In genomic region chr15:94230886-94231727, GRCh38 we compare ENCODE assay signal across 1 cellular context.
TF ChIP-seq lines count a peak whose summit lies in the region.

Gene MCTP2, plus strand, starts transcription at chr15:94231561. Its CDS starts 66,705 bp downstream, at chr15:94298266.

TF ChIP-seq in H1, 55 proteins besides CTCF, POLR2A, EP300 and RAD21 (continued from another document):
- TF ChIP-seq, protein P1, sequence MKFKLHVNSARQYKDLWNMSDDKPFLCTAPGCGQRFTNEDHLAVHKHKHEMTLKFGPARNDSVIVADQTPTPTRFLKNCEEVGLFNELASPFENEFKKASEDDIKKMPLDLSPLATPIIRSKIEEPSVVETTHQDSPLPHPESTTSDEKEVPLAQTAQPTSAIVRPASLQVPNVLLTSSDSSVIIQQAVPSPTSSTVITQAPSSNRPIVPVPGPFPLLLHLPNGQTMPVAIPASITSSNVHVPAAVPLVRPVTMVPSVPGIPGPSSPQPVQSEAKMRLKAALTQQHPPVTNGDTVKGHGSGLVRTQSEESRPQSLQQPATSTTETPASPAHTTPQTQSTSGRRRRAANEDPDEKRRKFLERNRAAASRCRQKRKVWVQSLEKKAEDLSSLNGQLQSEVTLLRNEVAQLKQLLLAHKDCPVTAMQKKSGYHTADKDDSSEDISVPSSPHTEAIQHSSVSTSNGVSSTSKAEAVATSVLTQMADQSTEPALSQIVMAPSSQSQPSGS (IDR thresholded peaks at IDR 0.05; ENCODE audit: low read length) = no peak
- TF ChIP-seq RXRA (IDR thresholded peaks at IDR 0.05; ENCODE audit: insufficient read depth, low read depth, low read length) = no peak
- TF ChIP-seq FOSL1 (IDR thresholded peaks at IDR 0.05; ENCODE audit: insufficient read depth, low read depth, low read length) = no peak
- no peak for TF ChIP-seq ZNF274 (IDR thresholded peaks at IDR 0.05; ENCODE audit: borderline replicate concordance, extremely low read depth, low read length)
- no peak for TF ChIP-seq RFX5 (IDR thresholded peaks at IDR 0.05; ENCODE audit: borderline replicate concordance, low read depth, low read length)
- no peak for TF ChIP-seq SIX5 (IDR thresholded peaks at IDR 0.05; ENCODE audit: low read depth, low read length)
- TF ChIP-seq RBBP5 (IDR thresholded peaks at IDR 0.05; ENCODE audit: borderline replicate concordance, low read depth, low read length) = peak; percentile 76; the same call in 1 of the 2 replicates
- TF ChIP-seq SP1 (IDR thresholded peaks at IDR 0.05; ENCODE audit: low read depth, low read length) = no peak
- TF ChIP-seq USF2 (IDR thresholded peaks at IDR 0.05; ENCODE audit: low read length) = no peak
- TF ChIP-seq CEBPB (IDR thresholded peaks at IDR 0.05; ENCODE audit: low read depth, low read length) = no peak
- no peak for TF ChIP-seq KDM5A (IDR thresholded peaks at IDR 0.05; ENCODE audit: low read length)
- TF ChIP-seq CHD1 (IDR thresholded peaks at IDR 0.05; ENCODE audit: low read depth, low read length) = no peak
- TF ChIP-seq CTBP2 (IDR thresholded peaks at IDR 0.05; ENCODE audit: borderline replicate concordance, insufficient read depth, insufficient read length, low read length) = no peak
- TF ChIP-seq GTF2F1 (IDR thresholded peaks at IDR 0.05; ENCODE audit: borderline replicate concordance, low read depth, low read length) = no peak
- no peak for TF ChIP-seq SIRT6 (IDR thresholded peaks at IDR 0.05; ENCODE audit: low read length)
- peak; percentile 48; the same call in 1 of the 2 replicates for TF ChIP-seq E2F6 (IDR thresholded peaks at IDR 0.05)
- no peak for TF ChIP-seq SP4 (IDR thresholded peaks at IDR 0.05; ENCODE audit: low read length)
- TF ChIP-seq SAP30 (IDR thresholded peaks at IDR 0.05; ENCODE audit: insufficient read depth, insufficient replicate concordance, low read length) = no peak
- TF ChIP-seq SUZ12 (IDR thresholded peaks at IDR 0.05; ENCODE audit: low read length) = no peak
- TF ChIP-seq MAFK (IDR thresholded peaks at IDR 0.05; ENCODE audit: low read depth, low read length) = no peak
- TF ChIP-seq RNF2 (IDR thresholded peaks at IDR 0.05; ENCODE audit: borderline replicate concordance, low read depth, low read length, missing control alignments, poor library complexity, severe bottlenecking) = no peak
- no peak for TF ChIP-seq HDAC2 (IDR thresholded peaks at IDR 0.05; ENCODE audit: borderline replicate concordance in 1 of 2, low read depth in 2 of 2, low read length in 2 of 2)
- peak; percentile 68 for TF ChIP-seq CREB1 (IDR thresholded peaks at IDR 0.05)
- TF ChIP-seq ASH2L (IDR thresholded peaks at IDR 0.05; ENCODE audit: low read length) = peak; percentile 91
- no peak for TF ChIP-seq SP2 (IDR thresholded peaks at IDR 0.05; ENCODE audit: low read length)
- TF ChIP-seq JUND (IDR thresholded peaks at IDR 0.05; ENCODE audit: low read length) = no peak
- TF ChIP-seq NANOG (IDR thresholded peaks at IDR 0.05; ENCODE audit: insufficient read depth, low read depth, low read length, poor library complexity, severe bottlenecking) = no peak
- TF ChIP-seq TEAD4 (IDR thresholded peaks at IDR 0.05; ENCODE audit: low read depth, low read length) = no peak
- TF ChIP-seq BCL11A (IDR thresholded peaks at IDR 0.05; ENCODE audit: low read depth in 2 of 2, low read length in 2 of 2) = no peak
- peak; percentile 23; the same call in 1 of the 2 replicates for TF ChIP-seq YY1 (IDR thresholded peaks at IDR 0.05; ENCODE audit: low read depth, low read length)
- TF ChIP-seq SRF (IDR thresholded peaks at IDR 0.05; ENCODE audit: low read depth, low read length) = no peak
- no peak for TF ChIP-seq GABPA (IDR thresholded peaks at IDR 0.05; ENCODE audit: borderline replicate concordance, insufficient read depth, low read length)
- no peak for TF ChIP-seq CBX8 (IDR thresholded peaks at IDR 0.05; ENCODE audit: borderline replicate concordance, low read depth, low read length)
- no peak for TF ChIP-seq SIN3A (conservative IDR thresholded peaks at IDR 0.05 in 1 of 2, IDR thresholded peaks at IDR 0.05 in 1 of 2; ENCODE audit: low read depth in 1 of 2, low read length in 2 of 2)
- TF ChIP-seq TAF7 (optimal IDR thresholded peaks at IDR 0.05; ENCODE audit: borderline replicate concordance, low read depth, low read length) = no peak
- no peak for TF ChIP-seq BACH1 (IDR thresholded peaks at IDR 0.05; ENCODE audit: low read length)
- no peak for TF ChIP-seq CHD2 (IDR thresholded peaks at IDR 0.05; ENCODE audit: low read length)
- TF ChIP-seq POLR2AphosphoS5 (IDR thresholded peaks at IDR 0.05; ENCODE audit: low read depth, low read length) = no peak
- TF ChIP-seq, protein P2, sequence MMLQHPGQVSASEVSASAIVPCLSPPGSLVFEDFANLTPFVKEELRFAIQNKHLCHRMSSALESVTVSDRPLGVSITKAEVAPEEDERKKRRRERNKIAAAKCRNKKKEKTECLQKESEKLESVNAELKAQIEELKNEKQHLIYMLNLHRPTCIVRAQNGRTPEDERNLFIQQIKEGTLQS (IDR thresholded peaks at IDR 0.05; ENCODE audit: insufficient read depth, low read depth, low read length) = no peak
- no peak for TF ChIP-seq CBX5 (IDR thresholded peaks at IDR 0.05; ENCODE audit: low read depth, low read length)
- no peak for TF ChIP-seq TCF12 (IDR thresholded peaks at IDR 0.05; ENCODE audit: low read depth, low read length)
- TF ChIP-seq EGR1 (IDR thresholded peaks at IDR 0.05; ENCODE audit: borderline replicate concordance, low read depth, low read length) = no peak
- TF ChIP-seq, protein P3, sequence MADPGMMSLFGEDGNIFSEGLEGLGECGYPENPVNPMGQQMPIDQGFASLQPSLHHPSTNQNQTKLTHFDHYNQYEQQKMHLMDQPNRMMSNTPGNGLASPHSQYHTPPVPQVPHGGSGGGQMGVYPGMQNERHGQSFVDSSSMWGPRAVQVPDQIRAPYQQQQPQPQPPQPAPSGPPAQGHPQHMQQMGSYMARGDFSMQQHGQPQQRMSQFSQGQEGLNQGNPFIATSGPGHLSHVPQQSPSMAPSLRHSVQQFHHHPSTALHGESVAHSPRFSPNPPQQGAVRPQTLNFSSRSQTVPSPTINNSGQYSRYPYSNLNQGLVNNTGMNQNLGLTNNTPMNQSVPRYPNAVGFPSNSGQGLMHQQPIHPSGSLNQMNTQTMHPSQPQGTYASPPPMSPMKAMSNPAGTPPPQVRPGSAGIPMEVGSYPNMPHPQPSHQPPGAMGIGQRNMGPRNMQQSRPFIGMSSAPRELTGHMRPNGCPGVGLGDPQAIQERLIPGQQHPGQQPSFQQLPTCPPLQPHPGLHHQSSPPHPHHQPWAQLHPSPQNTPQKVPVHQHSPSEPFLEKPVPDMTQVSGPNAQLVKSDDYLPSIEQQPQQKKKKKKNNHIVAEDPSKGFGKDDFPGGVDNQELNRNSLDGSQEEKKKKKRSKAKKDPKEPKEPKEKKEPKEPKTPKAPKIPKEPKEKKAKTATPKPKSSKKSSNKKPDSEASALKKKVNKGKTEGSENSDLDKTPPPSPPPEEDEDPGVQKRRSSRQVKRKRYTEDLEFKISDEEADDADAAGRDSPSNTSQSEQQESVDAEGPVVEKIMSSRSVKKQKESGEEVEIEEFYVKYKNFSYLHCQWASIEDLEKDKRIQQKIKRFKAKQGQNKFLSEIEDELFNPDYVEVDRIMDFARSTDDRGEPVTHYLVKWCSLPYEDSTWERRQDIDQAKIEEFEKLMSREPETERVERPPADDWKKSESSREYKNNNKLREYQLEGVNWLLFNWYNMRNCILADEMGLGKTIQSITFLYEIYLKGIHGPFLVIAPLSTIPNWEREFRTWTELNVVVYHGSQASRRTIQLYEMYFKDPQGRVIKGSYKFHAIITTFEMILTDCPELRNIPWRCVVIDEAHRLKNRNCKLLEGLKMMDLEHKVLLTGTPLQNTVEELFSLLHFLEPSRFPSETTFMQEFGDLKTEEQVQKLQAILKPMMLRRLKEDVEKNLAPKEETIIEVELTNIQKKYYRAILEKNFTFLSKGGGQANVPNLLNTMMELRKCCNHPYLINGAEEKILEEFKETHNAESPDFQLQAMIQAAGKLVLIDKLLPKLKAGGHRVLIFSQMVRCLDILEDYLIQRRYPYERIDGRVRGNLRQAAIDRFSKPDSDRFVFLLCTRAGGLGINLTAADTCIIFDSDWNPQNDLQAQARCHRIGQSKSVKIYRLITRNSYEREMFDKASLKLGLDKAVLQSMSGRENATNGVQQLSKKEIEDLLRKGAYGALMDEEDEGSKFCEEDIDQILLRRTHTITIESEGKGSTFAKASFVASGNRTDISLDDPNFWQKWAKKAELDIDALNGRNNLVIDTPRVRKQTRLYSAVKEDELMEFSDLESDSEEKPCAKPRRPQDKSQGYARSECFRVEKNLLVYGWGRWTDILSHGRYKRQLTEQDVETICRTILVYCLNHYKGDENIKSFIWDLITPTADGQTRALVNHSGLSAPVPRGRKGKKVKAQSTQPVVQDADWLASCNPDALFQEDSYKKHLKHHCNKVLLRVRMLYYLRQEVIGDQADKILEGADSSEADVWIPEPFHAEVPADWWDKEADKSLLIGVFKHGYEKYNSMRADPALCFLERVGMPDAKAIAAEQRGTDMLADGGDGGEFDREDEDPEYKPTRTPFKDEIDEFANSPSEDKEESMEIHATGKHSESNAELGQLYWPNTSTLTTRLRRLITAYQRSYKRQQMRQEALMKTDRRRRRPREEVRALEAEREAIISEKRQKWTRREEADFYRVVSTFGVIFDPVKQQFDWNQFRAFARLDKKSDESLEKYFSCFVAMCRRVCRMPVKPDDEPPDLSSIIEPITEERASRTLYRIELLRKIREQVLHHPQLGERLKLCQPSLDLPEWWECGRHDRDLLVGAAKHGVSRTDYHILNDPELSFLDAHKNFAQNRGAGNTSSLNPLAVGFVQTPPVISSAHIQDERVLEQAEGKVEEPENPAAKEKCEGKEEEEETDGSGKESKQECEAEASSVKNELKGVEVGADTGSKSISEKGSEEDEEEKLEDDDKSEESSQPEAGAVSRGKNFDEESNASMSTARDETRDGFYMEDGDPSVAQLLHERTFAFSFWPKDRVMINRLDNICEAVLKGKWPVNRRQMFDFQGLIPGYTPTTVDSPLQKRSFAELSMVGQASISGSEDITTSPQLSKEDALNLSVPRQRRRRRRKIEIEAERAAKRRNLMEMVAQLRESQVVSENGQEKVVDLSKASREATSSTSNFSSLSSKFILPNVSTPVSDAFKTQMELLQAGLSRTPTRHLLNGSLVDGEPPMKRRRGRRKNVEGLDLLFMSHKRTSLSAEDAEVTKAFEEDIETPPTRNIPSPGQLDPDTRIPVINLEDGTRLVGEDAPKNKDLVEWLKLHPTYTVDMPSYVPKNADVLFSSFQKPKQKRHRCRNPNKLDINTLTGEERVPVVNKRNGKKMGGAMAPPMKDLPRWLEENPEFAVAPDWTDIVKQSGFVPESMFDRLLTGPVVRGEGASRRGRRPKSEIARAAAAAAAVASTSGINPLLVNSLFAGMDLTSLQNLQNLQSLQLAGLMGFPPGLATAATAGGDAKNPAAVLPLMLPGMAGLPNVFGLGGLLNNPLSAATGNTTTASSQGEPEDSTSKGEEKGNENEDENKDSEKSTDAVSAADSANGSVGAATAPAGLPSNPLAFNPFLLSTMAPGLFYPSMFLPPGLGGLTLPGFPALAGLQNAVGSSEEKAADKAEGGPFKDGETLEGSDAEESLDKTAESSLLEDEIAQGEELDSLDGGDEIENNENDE (IDR thresholded peaks at IDR 0.05; ENCODE audit: insufficient replicate concordance, low read length) = no peak
- TF ChIP-seq BRCA1 (IDR thresholded peaks at IDR 0.05; ENCODE audit: low read depth, low read length) = no peak
- peak; percentile 78 for TF ChIP-seq KDM4A (IDR thresholded peaks at IDR 0.05; ENCODE audit: low read depth, low read length, severe bottlenecking)
- no peak for TF ChIP-seq POU5F1 (IDR thresholded peaks at IDR 0.05; ENCODE audit: low read depth, low read length)
